In genomic region chr21:33811147-33812024, GRCh38 we compare ENCODE assay signal across 16 cellular contexts.
DNase-seq lines count a peak whose midpoint lies in the region; ATAC-seq and TF ChIP-seq lines count a peak whose summit lies in the region.
"Had no signal": no experiment of that assay in that cellular context is flagged by ENCODE, and none has a peak within 500 bp of the region (broad histone marks: within the 10 kb centered on the region; RNA-seq: fewer than 3 reads in every experiment).

No MANE protein-coding gene starts in this region.

- H3K27ac ChIP-seq in left lung (peak overlapping the region; percentile 69 to 75), skeletal muscle tissue (ENCODE audit: low read depth, low read length) (peak overlapping the region; percentile 83)
- H3K27ac ChIP-seq: neural progenitor cell had no signal

- H3K9me3 ChIP-seq in left lung (no peaks in the 10 kb centered on the region), skeletal muscle tissue (ENCODE audit: control insufficient read depth in 3 of 3, low read length in 3 of 3) (no peaks in the 10 kb centered on the region)

- no peaks in the 10 kb centered on the region for H3K27me3 Mint-ChIP-seq in chondrocyte (ENCODE audit: low read depth)
- H3K27me3 Mint-ChIP-seq in T-helper 2 cell treated with Interferon-gamma antibody and Interleukin-4, amounts not matched to agents 5 μg/mL and 100 μg/mL, for 36 hours (ENCODE audit: low read depth): no peaks in the 10 kb centered on the region

- DNase-seq in GM03348 (ENCODE audit: low spot score) (peak; percentile 19), chondrocyte (ENCODE audit: low spot score) (no peak), left lung (no peak), GM20000 (ENCODE audit: low spot score) (no peak), epidermal melanocyte (ENCODE audit: insufficient read length, low spot score) (no peak), NCI-H510A treated with DMSO at 0.1 percent for 48 hours (lab: John Stamatoyannopoulos, UW) (no peak)
- DNase-seq in T-helper 2 cell treated with Interferon-gamma antibody and Interleukin-4, amounts not matched to agents 5 μg/mL and 100 μg/mL, for 36 hours (ENCODE audit: low spot score): no peak
- DNase-seq: activated B cell treated with CpG ODN at 0.5 μM for 24 hours, aorta, NCI-H1092, small intestine, T-helper 1 cell had no signal

- H3K9me3 Mint-ChIP-seq in chondrocyte (ENCODE audit: low read depth): no peaks in the 10 kb centered on the region
- H3K9me3 Mint-ChIP-seq in T-helper 2 cell treated with Interferon-gamma antibody and Interleukin-4, amounts not matched to agents 5 μg/mL and 100 μg/mL, for 36 hours: no peaks in the 10 kb centered on the region
- H3K9me3 Mint-ChIP-seq: activated B cell treated with CpG ODN at 0.5 μM for 24 hours; neural progenitor cell; stimulated activated effector memory CD8-positive, alpha-beta T cell treated with anti-CD3 and anti-CD28 coated beads, Interleukin-12 subunit alpha, Interleukin-12 subunit beta, amount 100 ng/mL, for 72 hours had no signal

- no peak overlapping the region for H3K4me3 Mint-ChIP-seq in chondrocyte (ENCODE audit: unreplicated experiment)
- no peak overlapping the region for H3K4me3 Mint-ChIP-seq in T-helper 2 cell treated with Interferon-gamma antibody and Interleukin-4, amounts not matched to agents 5 μg/mL and 100 μg/mL, for 36 hours
- H3K4me3 Mint-ChIP-seq: activated B cell treated with CpG ODN at 0.5 μM for 24 hours; IgD-negative memory B cell; neural progenitor cell; stimulated activated effector memory CD8-positive, alpha-beta T cell treated with anti-CD3 and anti-CD28 coated beads, Interleukin-12 subunit alpha, Interleukin-12 subunit beta, amount 100 ng/mL, for 72 hours had no signal

- intact Hi-C loops in left lung (cut with DNase I): no loop called here

- TF ChIP-seq CTCF in chondrocyte (IDR thresholded peaks at IDR 0.05): no peak
- TF ChIP-seq CTCF in left lung (IDR thresholded peaks at IDR 0.05): no peak
- no peak for TF ChIP-seq CTCF in GM20000 (IDR thresholded peaks at IDR 0.05; ENCODE audit: extremely low read depth, missing control alignments)

- no peaks in the 10 kb centered on the region for H3K27me3 ChIP-seq in left lung
- H3K27me3 ChIP-seq in skeletal muscle tissue (ENCODE audit: control insufficient read depth in 3 of 3, insufficient read depth in 3 of 3, low read length in 3 of 3): no peaks in the 10 kb centered on the region
- H3K27me3 ChIP-seq: neural progenitor cell had no signal

- H3K4me1 ChIP-seq in left lung (peaks cover 13 to 66% of the 10 kb centered on the region in 2 donors), skeletal muscle tissue (ENCODE audit: control insufficient read depth in 3 of 3, insufficient read depth in 3 of 3, low read length in 3 of 3) (peaks cover 10 to 15% (median 11%) of the 10 kb centered on the region in 3 donors)
- H3K4me1 ChIP-seq: neural progenitor cell had no signal

- H3K9ac ChIP-seq in skeletal muscle tissue (ENCODE audit: low read depth in 1 of 3, low read length in 3 of 3): peak overlapping the region in 1 of 3 donors; percentile 19
- H3K9ac ChIP-seq: neural progenitor cell had no signal

- H3K36me3 Mint-ChIP-seq in chondrocyte (ENCODE audit: low read depth): peaks cover 20% of the 10 kb centered on the region
- no peaks in the 10 kb centered on the region for H3K36me3 Mint-ChIP-seq in T-helper 2 cell treated with Interferon-gamma antibody and Interleukin-4, amounts not matched to agents 5 μg/mL and 100 μg/mL, for 36 hours (ENCODE audit: low read depth)
- H3K36me3 Mint-ChIP-seq: IgD-negative memory B cell; stimulated activated effector memory CD8-positive, alpha-beta T cell treated with anti-CD3 and anti-CD28 coated beads, Interleukin-12 subunit alpha, Interleukin-12 subunit beta, amount 100 ng/mL, for 72 hours had no signal

- peak; percentile 30 for ATAC-seq in left lung
- ATAC-seq: stimulated activated effector memory CD8-positive, alpha-beta T cell treated with anti-CD3 and anti-CD28 coated beads, Interleukin-12 subunit alpha, Interleukin-12 subunit beta, amount 100 ng/mL, for 72 hours had no signal

- peaks cover 21% of the 10 kb centered on the region for H3K4me1 Mint-ChIP-seq in chondrocyte (ENCODE audit: low read depth)
- peaks cover 3% of the 10 kb centered on the region for H3K4me1 Mint-ChIP-seq in T-helper 2 cell treated with Interferon-gamma antibody and Interleukin-4, amounts not matched to agents 5 μg/mL and 100 μg/mL, for 36 hours (ENCODE audit: low read depth)
- H3K4me1 Mint-ChIP-seq: activated B cell treated with CpG ODN at 0.5 μM for 24 hours; IgD-negative memory B cell; stimulated activated effector memory CD8-positive, alpha-beta T cell treated with anti-CD3 and anti-CD28 coated beads, Interleukin-12 subunit alpha, Interleukin-12 subunit beta, amount 100 ng/mL, for 72 hours had no signal

- H3K36me3 ChIP-seq in left lung: peaks cover 0 to 19% of the 10 kb centered on the region in 2 donors
- peaks cover 8 to 20% (median 18%) of the 10 kb centered on the region in 3 donors for H3K36me3 ChIP-seq in skeletal muscle tissue (ENCODE audit: control insufficient read depth in 3 of 3, insufficient read depth in 3 of 3, low read length in 3 of 3)
- H3K36me3 ChIP-seq: neural progenitor cell had no signal

- peak overlapping the region; percentile 42 for H3K27ac Mint-ChIP-seq in chondrocyte (ENCODE audit: unreplicated experiment)
- no peak overlapping the region for H3K27ac Mint-ChIP-seq in T-helper 2 cell treated with Interferon-gamma antibody and Interleukin-4, amounts not matched to agents 5 μg/mL and 100 μg/mL, for 36 hours
- H3K27ac Mint-ChIP-seq: activated B cell treated with CpG ODN at 0.5 μM for 24 hours; IgD-negative memory B cell; neural progenitor cell; stimulated activated effector memory CD8-positive, alpha-beta T cell treated with anti-CD3 and anti-CD28 coated beads, Interleukin-12 subunit alpha, Interleukin-12 subunit beta, amount 100 ng/mL, for 72 hours had no signal

- H3K4me3 ChIP-seq in left lung (no peak overlapping the region), skeletal muscle tissue (ENCODE audit: low read length in 3 of 3) (peak overlapping the region in 1 of 3 donors; percentile 22)
- H3K4me3 ChIP-seq: neural progenitor cell had no signal
